In genomic region chr14:104689620-104690265, GRCh38 we compare ENCODE assay signal across 8 cellular contexts. TPM values are rescaled to one million over a fixed set of nuclear protein-coding genes. Genes with fewer than 3 reads are reported as not detected.
A peak's percentile ranks its signal among the peaks of the same experiment; 100 is the strongest.
DNase-seq lines count a peak whose midpoint lies in the region; ATAC-seq and TF ChIP-seq lines count a peak whose summit lies in the region.

No MANE protein-coding gene starts in this region.

- DNase-seq in AG10803 (ENCODE audit: low read depth), result no peak
- no peak for DNase-seq in activated naive CD8-positive, alpha-beta T cell treated with anti-CD3 and anti-CD28 coated beads for 36 hours
- no peak for DNase-seq in stimulated activated naive CD8-positive, alpha-beta T cell treated with anti-CD3 and anti-CD28 coated beads, Interleukin-15, amount 100 ng/mL, for 72 hours
- DNase-seq in SK-N-DZ (ENCODE audit: low spot score), result no peak
- DNase-seq in NOMO-1 (lab: John Stamatoyannopoulos, UW; ENCODE audit: unreplicated experiment in 2 of 2), result no peak

- H3K4me1 Mint-ChIP-seq in activated naive CD8-positive, alpha-beta T cell treated with anti-CD3 and anti-CD28 coated beads for 36 hours, result peaks cover 38% of the 10 kb centered on the region
- peaks cover 90% of the 10 kb centered on the region for H3K4me1 Mint-ChIP-seq in stimulated activated naive CD8-positive, alpha-beta T cell treated with anti-CD3 and anti-CD28 coated beads, Interleukin-15, amount 100 ng/mL, for 72 hours

- no peaks in the 10 kb centered on the region for H3K9me3 ChIP-seq in HEK293 (ENCODE audit: control insufficient read depth, insufficient read depth, low read depth, low read length)
- H3K9me3 ChIP-seq in iPS-18c (ENCODE audit: control insufficient read depth, insufficient read depth, low read length), result no peaks in the 10 kb centered on the region

- no peaks in the 10 kb centered on the region for H3K9me3 Mint-ChIP-seq in activated naive CD8-positive, alpha-beta T cell treated with anti-CD3 and anti-CD28 coated beads for 36 hours
- no peaks in the 10 kb centered on the region for H3K9me3 Mint-ChIP-seq in stimulated activated naive CD8-positive, alpha-beta T cell treated with anti-CD3 and anti-CD28 coated beads, Interleukin-15, amount 100 ng/mL, for 72 hours

- no peaks in the 10 kb centered on the region for H3K36me3 Mint-ChIP-seq in activated naive CD8-positive, alpha-beta T cell treated with anti-CD3 and anti-CD28 coated beads for 36 hours

- POLR2A ChIA-PET in HEK293 (lab: Yijun Ruan, JAX), result interaction anchor here (0.6 kb wide), 1 partner anchor 897 kb away, joined by 12 read pairs; no protein-coding TSS in a partner anchor

- no peaks in the 10 kb centered on the region; the same call in 1 of the 2 replicates for H3K4me1 ChIP-seq in HEK293 (ENCODE audit: control insufficient read depth, insufficient read depth, low read length)

- CTCF ChIA-PET in HEK293 (lab: Yijun Ruan, JAX), result interaction anchor here (0.6 to 1.4 kb wide), 6 partner anchors 12 to 114 kb away, joined by 3 to 6 read pairs (median 3); partner anchors contain the start of gene SIVA1

- H3K4me3 ChIP-seq in AG10803 (ENCODE audit: low read length), result peak overlapping the region; percentile 82
- peak overlapping the region; percentile 85 for H3K4me3 ChIP-seq in HEK293 (ENCODE audit: low read depth, low read length)
- H3K4me3 ChIP-seq in iPS-18c (ENCODE audit: insufficient read depth, low read depth, low read length), result peak overlapping the region; percentile 70

- H3K36me3 ChIP-seq in HEK293 (ENCODE audit: control insufficient read depth in 2 of 2, insufficient read depth in 1 of 2, low read length in 2 of 2), result peaks cover 0 to 32% of the 10 kb centered on the region in 2 experiments; a peak in 1 of 3 replicates

- H3K27me3 Mint-ChIP-seq in activated naive CD8-positive, alpha-beta T cell treated with anti-CD3 and anti-CD28 coated beads for 36 hours, result no peaks in the 10 kb centered on the region
- no peaks in the 10 kb centered on the region for H3K27me3 Mint-ChIP-seq in stimulated activated naive CD8-positive, alpha-beta T cell treated with anti-CD3 and anti-CD28 coated beads, Interleukin-15, amount 100 ng/mL, for 72 hours

- peak overlapping the region; percentile 45 for H3K27ac Mint-ChIP-seq in activated naive CD8-positive, alpha-beta T cell treated with anti-CD3 and anti-CD28 coated beads for 36 hours
- peak overlapping the region; percentile 59 to 92 for H3K27ac Mint-ChIP-seq in stimulated activated naive CD8-positive, alpha-beta T cell treated with anti-CD3 and anti-CD28 coated beads, Interleukin-15, amount 100 ng/mL, for 72 hours

- TF ChIP-seq CTCF in AG10803 (conservative IDR thresholded peaks at IDR 0.05; ENCODE audit: low read length), result no peak
- no peak for TF ChIP-seq CTCF in HEK293 (tag by site-specific recombination; IDR thresholded peaks at IDR 0.05)

- H3K27ac ChIP-seq in HEK293 (ENCODE audit: extremely low read depth, low read depth, low read length), result peak overlapping the region; percentile 69; the same call in 1 of the 2 replicates

- peak overlapping the region; percentile 81 for H3K4me3 Mint-ChIP-seq in activated naive CD8-positive, alpha-beta T cell treated with anti-CD3 and anti-CD28 coated beads for 36 hours
- H3K4me3 Mint-ChIP-seq in stimulated activated naive CD8-positive, alpha-beta T cell treated with anti-CD3 and anti-CD28 coated beads, Interleukin-15, amount 100 ng/mL, for 72 hours, result peak overlapping the region; percentile 80 to 85

- ATAC-seq in stimulated activated naive CD8-positive, alpha-beta T cell treated with anti-CD3 and anti-CD28 coated beads, Interleukin-15, amount 100 ng/mL, for 72 hours, result peak; percentile 34
- no peak for ATAC-seq in GM18873 (IDR thresholded peaks at IDR 0.05; ENCODE audit: low FRiP score, unreplicated experiment)

TF ChIP-seq in HEK293, 187 proteins besides CTCF, POLR2A, EP300 and RAD21 (continues in another document):
- peak; percentile 46 for TF ChIP-seq SP2 (tag by site-specific recombination; IDR thresholded peaks at IDR 0.05)
- TF ChIP-seq ZFHX2 (tag by site-specific recombination; conservative IDR thresholded peaks at IDR 0.05), result peak; percentile 91
- TF ChIP-seq ZNF692 (tag by site-specific recombination; IDR thresholded peaks at IDR 0.05), result peak; percentile 95
- no peak for TF ChIP-seq ZNF658 (tag by site-specific recombination; IDR thresholded peaks at IDR 0.05)
- TF ChIP-seq ZNF747 (tag by site-specific recombination; IDR thresholded peaks at IDR 0.05), result no peak
- peak; percentile 57; the same call in 1 of the 2 replicates for TF ChIP-seq KLF10 (tag by site-specific recombination; IDR thresholded peaks at IDR 0.05)
- no peak for TF ChIP-seq ZNF239 (tag by site-specific recombination; IDR thresholded peaks at IDR 0.05)
- TF ChIP-seq EGR2 (tag by site-specific recombination; IDR thresholded peaks at IDR 0.05; ENCODE audit: low read depth), result peak; percentile 81
- TF ChIP-seq ZNF639 (tag by site-specific recombination; IDR thresholded peaks at IDR 0.05), result no peak
- TF ChIP-seq ZNF510 (tag by site-specific recombination; IDR thresholded peaks at IDR 0.05; ENCODE audit: insufficient replicate concordance), result no peak
- no peak for TF ChIP-seq ZFP3 (tag by site-specific recombination; IDR thresholded peaks at IDR 0.05; ENCODE audit: low read depth)
- peak; percentile 34; the same call in 1 of the 2 replicates for TF ChIP-seq KLF8 (tag by site-specific recombination; IDR thresholded peaks at IDR 0.05)
- TF ChIP-seq ZNF791 (tag by site-specific recombination; IDR thresholded peaks at IDR 0.05), result no peak
- TF ChIP-seq ZXDB (tag by site-specific recombination; IDR thresholded peaks at IDR 0.05), result 0 out of 2 replicates have a peak, but pooled peaks have one; percentile 32
- 0 out of 2 replicates have a peak, but pooled peaks have one; percentile 48 for TF ChIP-seq ZNF561 (tag by site-specific recombination; IDR thresholded peaks at IDR 0.05; ENCODE audit: borderline replicate concordance)
- TF ChIP-seq ZFP69B (tag by site-specific recombination; IDR thresholded peaks at IDR 0.05), result peak; percentile 93
- peak; percentile 26 for TF ChIP-seq ZNF335 (tag by site-specific recombination; conservative IDR thresholded peaks at IDR 0.05)
- no peak for TF ChIP-seq ZNF544 (tag by site-specific recombination; IDR thresholded peaks at IDR 0.05)
- peak; percentile 17; the same call in 1 of the 2 replicates for TF ChIP-seq HIC1 (tag by site-specific recombination; IDR thresholded peaks at IDR 0.05)
- no peak for TF ChIP-seq ZNF366 (tag by site-specific recombination; conservative IDR thresholded peaks at IDR 0.05)
- peak; percentile 62; the same call in 1 of the 2 replicates for TF ChIP-seq ZBTB8A (tag by site-specific recombination; IDR thresholded peaks at IDR 0.05)
- peak; percentile 64; the same call in 1 of the 2 replicates for TF ChIP-seq ZSCAN30 (tag by site-specific recombination; IDR thresholded peaks at IDR 0.05)
- TF ChIP-seq KLF1 (tag by site-specific recombination; IDR thresholded peaks at IDR 0.05), result peak; percentile 61; the same call in 1 of the 2 replicates
- peak; percentile 14; the same call in 1 of the 2 replicates for TF ChIP-seq ZNF596 (tag by site-specific recombination; IDR thresholded peaks at IDR 0.05)

RNA-seq across cellular contexts. Expression of gene INF2, which starts 0.3 kb away (rescaled TPM):
- 10 to 100 TPM; 67.8 TPM for total RNA-seq in activated naive CD8-positive, alpha-beta T cell treated with anti-CD3 and anti-CD28 coated beads for 36 hours
- 12.4 and 17.6 TPM in 2 replicates for polyA plus RNA-seq in SK-N-DZ (2014; cell fraction: cytosol; rRNA removed)
- polyA plus RNA-seq in SK-N-DZ (2014; cell fraction: nucleus; rRNA removed), result 28.3 and 37.7 TPM in 2 replicates

RNA-seq across cellular contexts. Expression of gene ADSS1, which starts 34.3 kb away (rescaled TPM):
- 1 to 10 TPM in 1 of 2 experiments, under 1 TPM in 1; 0.87 to 1.7 TPM for total RNA-seq in activated naive CD8-positive, alpha-beta T cell treated with anti-CD3 and anti-CD28 coated beads for 36 hours
- polyA plus RNA-seq in SK-N-DZ (2014; cell fraction: cytosol; rRNA removed), result 0.26 and 0.58 TPM in 2 replicates
- polyA plus RNA-seq in SK-N-DZ (2014; cell fraction: nucleus; rRNA removed), result 1.4 and 2.1 TPM in 2 replicates
